Comparison of ENCODE assay signal across 20 cellular contexts in genomic region chr17:58315281-58315711, GRCh38. TPM values are rescaled to one million over a fixed set of nuclear protein-coding genes. Genes with fewer than 3 reads are reported as not detected.
A peak's percentile ranks its signal among the peaks of the same experiment; 100 is the strongest.
DNase-seq lines count a peak whose midpoint lies in the region; ATAC-seq and TF ChIP-seq lines count a peak whose summit lies in the region.
"Had no signal": no experiment of that assay in that cellular context is flagged by ENCODE, and none has a peak within 500 bp of the region (broad histone marks: within the 10 kb centered on the region; RNA-seq: fewer than 3 reads in every experiment).

No MANE protein-coding gene starts in this region.

- no peaks in the 10 kb centered on the region for H3K4me1 ChIP-seq in tibial artery

- no peak overlapping the region for H3K4me3 ChIP-seq in tibial artery
- H3K4me3 ChIP-seq: PC-9, skin epidermis had no signal

- H3K27me3 Mint-ChIP-seq in immature natural killer cell (ENCODE audit: low read depth in 3 of 3) = peaks cover 0 to 7% (median 2%) of the 10 kb centered on the region in 3 donors

- DNase-seq in left cardiac atrium (peak; percentile 3), Right ventricle myocardium inferior (ENCODE audit: missing footprints) (no peak), NCI-H2171 treated with DMSO at 0.1 percent for 48 hours (lab: John Stamatoyannopoulos, UW) (peak; percentile 91), immature natural killer cell (no peak), tibial artery (peak; percentile 4 to 29), NK-92 (lab: John Stamatoyannopoulos, UW; ENCODE audit: unreplicated experiment) (no peak), HT-29 (ENCODE audit: low spot score) (no peak)
- DNase-seq: activated CD4-positive, alpha-beta T cell treated with anti-CD3 and anti-CD28 coated beads for 48 hours; amygdala; Calu3; central memory CD4-positive, alpha-beta T cell; effector CD4-positive, alpha-beta T cell; NCI-H2029; NCI-H524 treated with DMSO at 0.1 percent for 48 hours; stimulated activated CD4-positive, alpha-beta T cell treated with anti-CD3 and anti-CD28 coated beads, Interleukin-4, amount 100 ng/mL, for 1 hour had no signal

- H3K9me3 Mint-ChIP-seq in immature natural killer cell = no peaks in the 10 kb centered on the region

- peaks cover 7 to 31% (median 27%) of the 10 kb centered on the region in 3 donors for H3K36me3 Mint-ChIP-seq in immature natural killer cell

- H3K27ac Mint-ChIP-seq in immature natural killer cell = peak overlapping the region; percentile 70 to 84 (median 78)

- H3K4me1 Mint-ChIP-seq in immature natural killer cell = peaks cover 18 to 19% of the 10 kb centered on the region in 2 donors

- H3K27ac ChIP-seq in tibial artery = no peak overlapping the region
- H3K27ac ChIP-seq: KMS-11, PC-9, skin epidermis had no signal

- H3K36me3 ChIP-seq in tibial artery = peaks cover 0 to 58% (median 0%) of the 10 kb centered on the region in 3 donors

- H3K9me3 ChIP-seq in tibial artery = no peaks in the 10 kb centered on the region

- no peaks in the 10 kb centered on the region for H3K27me3 ChIP-seq in tibial artery

- no peak overlapping the region for H3K4me3 Mint-ChIP-seq in immature natural killer cell

- intact Hi-C loops in left cardiac atrium (cut with DNase I) (loop anchor here in 1 of 2 donors (5.0 kb wide), 1 partner anchor 132 kb away; no protein-coding TSS in a partner anchor), Right ventricle myocardium inferior (cut with DNase I) (loop anchor here (5.0 kb wide), 1 partner anchor 132 kb away; no protein-coding TSS in a partner anchor), tibial artery (cut with DNase I; ENCODE audit: low total_unique reads) (no loop called here)

- no peak for TF ChIP-seq CTCF in tibial artery (IDR thresholded peaks at IDR 0.05)

- ATAC-seq in left cardiac atrium (no peak), Right ventricle myocardium inferior (no peak)
- ATAC-seq: esophagus mucosa had no signal

RNA-seq across cellular contexts. Expression of gene TSPOAP1, which starts 13.3 kb away (rescaled TPM):
- total RNA-seq in left cardiac atrium (1 to 10 TPM; 8.8 to 9.0 TPM), Right ventricle myocardium inferior (12.1 TPM)
- 10 to 100 TPM in 1 of 3 donors, 1 to 10 TPM in 2; 7.1 to 32.1 (median 8.4) TPM for polyA plus RNA-seq in immature natural killer cell
- 0.86 and 2.4 TPM in 2 replicates for total RNA-seq in HT-29 (2014; rRNA removed; shearing (Covaris generic))
- total RNA-seq: Calu3, SK-MEL-5 had no signal

RNA-seq across cellular contexts. Expression of gene MPO, which starts 34.6 kb away (rescaled TPM):
- total RNA-seq in left cardiac atrium (under 1 TPM; 0.24 to 0.32 TPM), Right ventricle myocardium inferior (0.08 TPM)
- polyA plus RNA-seq in immature natural killer cell = not detected
- not detected in 2 replicates for total RNA-seq in HT-29 (2014; rRNA removed; shearing (Covaris generic))
- total RNA-seq: Calu3, esophagus mucosa, PC-9, SK-MEL-5 had no signal

RNA-seq across cellular contexts. Expression of gene SUPT4H1, which starts 36.7 kb away (rescaled TPM):
- 10 to 100 TPM; 49.4 to 60.6 TPM for total RNA-seq in left cardiac atrium
- 58.2 TPM for total RNA-seq in Right ventricle myocardium inferior
- 100 to 1,000 TPM; 133 to 170 (median 136) TPM for polyA plus RNA-seq in immature natural killer cell
- 53.0 and 60.0 TPM in 2 replicates for total RNA-seq in HT-29 (2014; rRNA removed; shearing (Covaris generic))

Comparison
In these comparisons a context has a peak if more than half of its experiments do, and no peak if none do; other contexts are left out.
1. DNase-seq: peak in left cardiac atrium (single experiment), NCI-H2171 treated with DMSO at 0.1 percent for 48 hours (single experiment) and tibial artery (2 of 2); none in Right ventricle myocardium inferior (single experiment), immature natural killer cell (0 of 3), NK-92 (single experiment) and HT-29 (single experiment).